Comparison of ENCODE assay signal across 9 cellular contexts in the genomic region with DNA sequence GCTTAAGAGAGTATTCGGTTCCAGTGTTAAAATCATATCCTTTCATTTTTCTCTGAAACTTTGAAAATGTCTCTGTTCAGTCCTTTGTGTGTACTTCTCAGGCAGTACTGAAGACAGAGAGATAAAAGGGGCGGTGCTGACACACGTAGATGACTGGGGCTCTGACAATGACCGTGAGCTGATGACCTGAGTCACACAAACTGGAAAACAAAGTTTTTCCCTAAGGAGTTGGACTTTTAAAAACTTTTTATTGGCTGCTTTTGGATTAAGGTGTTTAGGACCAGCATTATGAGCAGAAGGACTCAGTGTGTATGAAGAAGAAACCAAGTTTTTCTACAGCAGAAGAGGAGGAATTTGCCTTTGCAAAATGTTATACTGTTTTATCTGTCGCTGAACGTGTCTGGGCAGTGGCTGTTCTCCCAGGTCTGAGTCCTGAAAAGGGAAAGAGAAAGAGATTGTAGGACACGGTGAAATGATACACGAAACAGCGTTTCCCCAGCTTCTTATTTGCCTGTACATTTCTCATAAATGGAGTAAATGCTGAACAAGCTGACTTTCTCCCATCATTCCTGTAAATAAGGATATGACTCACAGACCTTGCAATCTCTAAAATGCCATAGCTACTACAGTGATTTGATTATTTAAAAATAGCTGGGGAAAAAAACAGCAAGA. TPM values are rescaled to one million over a fixed set of nuclear protein-coding genes. Genes with fewer than 3 reads are reported as not detected.
A peak's percentile ranks its signal among the peaks of the same experiment; 100 is the strongest.
DNase-seq lines count a peak whose midpoint lies in the region; ATAC-seq, FAIRE-seq and TF ChIP-seq lines count a peak whose summit lies in the region.
"Had no signal": no experiment of that assay in that cellular context is flagged by ENCODE, and none has a peak within 500 bp of the region (broad histone marks: within the 10 kb centered on the region; RNA-seq: fewer than 3 reads in every experiment).

No MANE protein-coding gene starts in this region.

- no peak for TF ChIP-seq POLR2A in esophagus muscularis mucosa (IDR thresholded peaks at IDR 0.05; ENCODE audit: low read depth)

- H3K36me3 ChIP-seq in esophagus muscularis mucosa (no peaks in the 10 kb centered on the region), pancreas (no peaks in the 10 kb centered on the region)

- H3K27ac ChIP-seq in esophagus muscularis mucosa (replicated peaks in 1 of 4) = peak overlapping the region; percentile 64 to 79 (median 76)
- H3K27ac ChIP-seq in pancreas = peak overlapping the region; percentile 20 to 92 (median 56)

- FAIRE-seq in RCC 7860 (lab: Jason Lieb, UNC) (peak; percentile 81), pancreas (lab: Jason Lieb, UNC) (no peak)

- TF ChIP-seq EP300 in esophagus muscularis mucosa (IDR thresholded peaks at IDR 0.05) = peak; percentile 73

- DNase-seq in activated CD4-positive, alpha-beta T cell treated with anti-CD3 and anti-CD28 coated beads for 48 hours = peak; percentile 17
- DNase-seq in activated CD4-positive, alpha-beta T cell treated with anti-CD3 and anti-CD28 coated beads, Interleukin-2, amount 50 U/mL, for 1 hour = no peak
- DNase-seq in RCC 7860 (ENCODE audit: low spot score) (peak; percentile 72), esophagus muscularis mucosa (ENCODE audit: extremely low spot score) (no peak), pancreas (no peak), NCI-H1694 (lab: John Stamatoyannopoulos, UW) (no peak), SKM-1 treated with dmso at 0.1 percent for 144 hours (lab: John Stamatoyannopoulos, UW; ENCODE audit: unreplicated experiment) (no peak), NCI-H146 (lab: John Stamatoyannopoulos, UW) (no peak)
- DNase-seq: DND-41 had no signal

- WGBS in esophagus muscularis mucosa = 17% methylated on average over 9 of the region's 9 CpGs
- WGBS in pancreas, 2 donors = 6 to 11% methylated on average over 9 of the region's 9 CpGs

- H3K4me1 ChIP-seq in esophagus muscularis mucosa (peaks cover 17 to 40% (median 31%) of the 10 kb centered on the region in 4 donors), pancreas (peaks cover 0 to 42% (median 21%) of the 10 kb centered on the region in 3 donors)

- H3K27me3 ChIP-seq in esophagus muscularis mucosa = no peaks in the 10 kb centered on the region
- H3K27me3 ChIP-seq in pancreas = no peaks in the 10 kb centered on the region

- H3K9me3 ChIP-seq in esophagus muscularis mucosa (no peaks in the 10 kb centered on the region), pancreas (no peaks in the 10 kb centered on the region)

- intact Hi-C loops in esophagus muscularis mucosa (cut with DNase I) = loop anchor here (5.0 kb wide), 1 partner anchor 115 kb away; a partner anchor contains a TSS
- intact Hi-C loops in pancreas (cut with DNase I) = no loop called here

- H3K4me3 ChIP-seq in esophagus muscularis mucosa (peak overlapping the region; percentile 29 to 53 (median 36)), pancreas (peak overlapping the region in 2 of 4 donors; percentile 13 to 20)

- ATAC-seq in pancreas = peak; percentile 79 to 93 (median 84)

- no peak for TF ChIP-seq CTCF in esophagus muscularis mucosa (IDR thresholded peaks at IDR 0.05)
- TF ChIP-seq CTCF in pancreas (IDR thresholded peaks at IDR 0.05) = no peak

RNA-seq across cellular contexts. Expression of a gene that starts 51.5 kb away (rescaled TPM):
- total RNA-seq in esophagus muscularis mucosa = 1 to 10 TPM; 1.6 to 2.8 (median 1.9) TPM
- 1 to 10 TPM; 2.0 to 4.3 (median 2.8) TPM for total RNA-seq in pancreas
- polyA plus RNA-seq in pancreas = 1 to 10 TPM; 4.0 to 7.3 TPM

Comparison
In these comparisons a context has a peak if more than half of its experiments do, and no peak if none do; other contexts are left out.
1. DNase-seq: peak in activated CD4-positive, alpha-beta T cell treated with anti-CD3 and anti-CD28 coated beads for 48 hours (single experiment) and RCC 7860 (single experiment); none in activated CD4-positive, alpha-beta T cell treated with anti-CD3 and anti-CD28 coated beads, Interleukin-2, amount 50 U/mL, for 1 hour (single experiment), esophagus muscularis mucosa (single experiment), pancreas (0 of 6), NCI-H1694 (single experiment), SKM-1 treated with dmso at 0.1 percent for 144 hours (single experiment) and NCI-H146 (single experiment).